Comparison of ENCODE assay signal across 6 cellular contexts in genomic region chr16:67104061-67104460, GRCh38.
DNase-seq lines count a peak whose midpoint lies in the region; ATAC-seq and TF ChIP-seq lines count a peak whose summit lies in the region.

No MANE protein-coding gene starts in this region.

- TF ChIP-seq CTCF in AG10803 (conservative IDR thresholded peaks at IDR 0.05; ENCODE audit: low read length), result peak; percentile 40

- ATAC-seq in HG03460 (IDR thresholded peaks at IDR 0.05; ENCODE audit: unreplicated experiment) (no peak), GM19467 (IDR thresholded peaks at IDR 0.05; ENCODE audit: unreplicated experiment) (no peak)

- no peak overlapping the region for H3K4me3 ChIP-seq in AG10803 (ENCODE audit: low read length)

- peak; percentile 29 for DNase-seq in AG10803 (ENCODE audit: low read depth)
- peak; percentile 34 for DNase-seq in NAMALWA (ENCODE audit: low spot score)
- DNase-seq in glomerular visceral epithelial cell (ENCODE audit: extremely low spot score), result peak; percentile 37
- DNase-seq in T-helper 9 cell, result no peak
